9 cellular contexts compared by ENCODE assay signal in genomic region chr3:138186216-138186615, GRCh38. TPM values are rescaled to one million over a fixed set of nuclear protein-coding genes. Genes with fewer than 3 reads are reported as not detected.
DNase-seq lines count a peak whose midpoint lies in the region; ATAC-seq and TF ChIP-seq lines count a peak whose summit lies in the region.
"Had no signal": no experiment of that assay in that cellular context is flagged by ENCODE, and none has a peak within 500 bp of the region (broad histone marks: within the 10 kb centered on the region; RNA-seq: fewer than 3 reads in every experiment).

No MANE protein-coding gene starts in this region.

- H3K9ac ChIP-seq in Loucy (ENCODE audit: low read depth, low read length, poor library complexity, severe bottlenecking), result peak overlapping the region; percentile 80

- ATAC-seq in HG03039 (IDR thresholded peaks at IDR 0.05; ENCODE audit: unreplicated experiment), result no peak
- ATAC-seq in sciatic nerve, result no peak

- no peaks in the 10 kb centered on the region for H3K27me3 ChIP-seq in Caco-2 (replicated peaks; ENCODE audit: control insufficient read depth, insufficient read depth, low read length)
- no peaks in the 10 kb centered on the region for H3K27me3 ChIP-seq in Loucy (ENCODE audit: insufficient read depth, low read length, poor library complexity, severe bottlenecking)
- H3K27me3 ChIP-seq: Peyer's patch had no signal

- no peaks in the 10 kb centered on the region for H3F3A ChIP-seq in Loucy (ENCODE audit: low read depth)

- intact Hi-C loops in Caco-2 (cut with micrococcal nuclease; ENCODE audit: unreplicated experiment) (loop anchor here (5.0 to 10.0 kb wide), 2 partner anchors 56 to 409 kb away; partner anchors contain the start of gene CEP70), sciatic nerve (cut with DNase I) (no loop called here)

- DNase-seq in Caco-2 (no peak), chondrocyte (ENCODE audit: low spot score) (no peak), sciatic nerve (ENCODE audit: low spot score) (no peak), NCI-H2171 (lab: John Stamatoyannopoulos, UW) (no peak)
- DNase-seq in stimulated activated CD4-positive, alpha-beta T cell treated with anti-CD3 and anti-CD28 coated beads, Interleukin-1b, Interleukin-23, amount 100 ng/mL, for 48 hours, result no peak

- no peaks in the 10 kb centered on the region for H3K9me3 ChIP-seq in Caco-2
- H3K9me3 ChIP-seq in Loucy (ENCODE audit: insufficient read depth, low read depth, low read length), result no peaks in the 10 kb centered on the region
- H3K9me3 ChIP-seq: Peyer's patch had no signal

- peaks cover 19% of the 10 kb centered on the region for H3K4me1 Mint-ChIP-seq in Caco-2 (ENCODE audit: low read depth, unreplicated experiment)
- H3K4me1 Mint-ChIP-seq in chondrocyte (ENCODE audit: low read depth), result peaks cover 33% of the 10 kb centered on the region
- H3K4me1 Mint-ChIP-seq in nephron, result peaks cover 28% of the 10 kb centered on the region

- BruUV-seq in Caco-2 (replicated peaks; lab: Mats Ljungman, UMichigan), result no TSS peak

- peak overlapping the region; percentile 99 for H2AFZ ChIP-seq in Loucy (ENCODE audit: low read length)

- peaks cover 10% of the 10 kb centered on the region for H3K36me3 Mint-ChIP-seq in Caco-2 (ENCODE audit: insufficient read depth, unreplicated experiment)
- peaks cover 4% of the 10 kb centered on the region for H3K36me3 Mint-ChIP-seq in chondrocyte (ENCODE audit: low read depth)
- H3K36me3 Mint-ChIP-seq in nephron (ENCODE audit: low read depth), result peaks cover 11% of the 10 kb centered on the region

- H3K4me3 Mint-ChIP-seq in Caco-2 (ENCODE audit: unreplicated experiment), result peak overlapping the region; percentile 95
- H3K4me3 Mint-ChIP-seq in chondrocyte (ENCODE audit: unreplicated experiment), result peak overlapping the region; percentile 92
- peak overlapping the region; percentile 97 to 99 (median 97) for H3K4me3 Mint-ChIP-seq in nephron

- H3K4me3 ChIP-seq in Caco-2 (ENCODE audit: low read depth, low read length) (peak overlapping the region; percentile 65), Loucy (ENCODE audit: low read length, poor library complexity, severe bottlenecking) (peak overlapping the region; percentile 85)

- peaks cover 36% of the 10 kb centered on the region for H4K20me1 ChIP-seq in Loucy (ENCODE audit: insufficient read depth, low read length, poor library complexity, severe bottlenecking)

- peak overlapping the region; percentile 80 for H3K4me2 ChIP-seq in Loucy (ENCODE audit: low read depth, low read length, poor library complexity, severe bottlenecking)

- H3K36me3 ChIP-seq in Caco-2 (ENCODE audit: control insufficient read depth, insufficient read depth, low read length) (no peaks in the 10 kb centered on the region), Loucy (ENCODE audit: insufficient read depth, low read length) (no peaks in the 10 kb centered on the region)
- H3K36me3 ChIP-seq: Peyer's patch had no signal

- H3K9me3 Mint-ChIP-seq in Caco-2 (ENCODE audit: unreplicated experiment) (no peaks in the 10 kb centered on the region), chondrocyte (ENCODE audit: low read depth) (no peaks in the 10 kb centered on the region), nephron (no peaks in the 10 kb centered on the region)

- H3K27me3 Mint-ChIP-seq in Caco-2 (ENCODE audit: insufficient read depth, unreplicated experiment) (peaks cover 4% of the 10 kb centered on the region), chondrocyte (ENCODE audit: low read depth) (peaks cover 2% of the 10 kb centered on the region), nephron (ENCODE audit: low read depth) (peaks cover 16% of the 10 kb centered on the region)

- no peaks in the 10 kb centered on the region for H3K9me2 ChIP-seq in Loucy (replicated peaks; ENCODE audit: low read depth, low read length)

- H3K4me1 ChIP-seq in Caco-2 (peaks cover 16% of the 10 kb centered on the region; the same call in 1 of the 2 replicates), Loucy (ENCODE audit: insufficient read depth, low read length, poor library complexity, severe bottlenecking) (peaks cover 30% of the 10 kb centered on the region)

- H3K27ac Mint-ChIP-seq in Caco-2 (ENCODE audit: unreplicated experiment) (no peak overlapping the region), chondrocyte (ENCODE audit: unreplicated experiment) (peak overlapping the region; percentile 33), nephron (peak overlapping the region; percentile 100)

- CTCF ChIA-PET in Caco-2 (lab: Charles Lee), result no interaction called here

- TF ChIP-seq CTCF in Caco-2 (IDR thresholded peaks at IDR 0.05; ENCODE audit: insufficient read depth in 1 of 2, low read depth in 1 of 2, low read length in 1 of 2, severe bottlenecking in 1 of 2, unreplicated experiment in 1 of 2), result no peak
- no peak for TF ChIP-seq CTCF in Loucy (conservative IDR thresholded peaks at IDR 0.05; ENCODE audit: low read length)
- no peak for TF ChIP-seq CTCF in chondrocyte (IDR thresholded peaks at IDR 0.05)
- TF ChIP-seq CTCF in nephron (IDR thresholded peaks at IDR 0.05; ENCODE audit: unreplicated experiment in 3 of 3), result no peak

- POLR2A ChIA-PET in Caco-2 (lab: Charles Lee), result interaction anchor here (0.7 to 2.8 kb wide), 2 partner anchors 12 to 408 kb away, joined by 3 to 12 read pairs; partner anchors contain the start of gene DBR1

- H3K79me2 ChIP-seq in Loucy (ENCODE audit: insufficient read depth, low read length), result peaks cover 40% of the 10 kb centered on the region

RNA-seq across cellular contexts. Expression of gene ARMC8, which starts 0.9 kb away (rescaled TPM):
- total RNA-seq in Caco-2 (2022) (48.4 and 52.6 TPM in 2 replicates), chondrocyte (34.2 to 45.2 TPM (median 40.6 TPM) in 3 replicates), sciatic nerve (48.9 TPM)

RNA-seq across cellular contexts. Expression of gene DBR1, which starts 11.5 kb away (rescaled TPM):
- total RNA-seq in Caco-2 (2022) (14.8 and 16.9 TPM in 2 replicates), chondrocyte (13.2 to 16.2 TPM (median 14.9 TPM) in 3 replicates), sciatic nerve (14.6 TPM)

RNA-seq across cellular contexts. Expression of gene A4GNT, which starts 54.0 kb away (rescaled TPM):
- total RNA-seq in Caco-2 (2022), result not detected in 2 replicates
- total RNA-seq in chondrocyte, result not detected in 3 replicates
- not detected for total RNA-seq in sciatic nerve
- total RNA-seq: Peyer's patch had no signal
